In the genomic region with DNA sequence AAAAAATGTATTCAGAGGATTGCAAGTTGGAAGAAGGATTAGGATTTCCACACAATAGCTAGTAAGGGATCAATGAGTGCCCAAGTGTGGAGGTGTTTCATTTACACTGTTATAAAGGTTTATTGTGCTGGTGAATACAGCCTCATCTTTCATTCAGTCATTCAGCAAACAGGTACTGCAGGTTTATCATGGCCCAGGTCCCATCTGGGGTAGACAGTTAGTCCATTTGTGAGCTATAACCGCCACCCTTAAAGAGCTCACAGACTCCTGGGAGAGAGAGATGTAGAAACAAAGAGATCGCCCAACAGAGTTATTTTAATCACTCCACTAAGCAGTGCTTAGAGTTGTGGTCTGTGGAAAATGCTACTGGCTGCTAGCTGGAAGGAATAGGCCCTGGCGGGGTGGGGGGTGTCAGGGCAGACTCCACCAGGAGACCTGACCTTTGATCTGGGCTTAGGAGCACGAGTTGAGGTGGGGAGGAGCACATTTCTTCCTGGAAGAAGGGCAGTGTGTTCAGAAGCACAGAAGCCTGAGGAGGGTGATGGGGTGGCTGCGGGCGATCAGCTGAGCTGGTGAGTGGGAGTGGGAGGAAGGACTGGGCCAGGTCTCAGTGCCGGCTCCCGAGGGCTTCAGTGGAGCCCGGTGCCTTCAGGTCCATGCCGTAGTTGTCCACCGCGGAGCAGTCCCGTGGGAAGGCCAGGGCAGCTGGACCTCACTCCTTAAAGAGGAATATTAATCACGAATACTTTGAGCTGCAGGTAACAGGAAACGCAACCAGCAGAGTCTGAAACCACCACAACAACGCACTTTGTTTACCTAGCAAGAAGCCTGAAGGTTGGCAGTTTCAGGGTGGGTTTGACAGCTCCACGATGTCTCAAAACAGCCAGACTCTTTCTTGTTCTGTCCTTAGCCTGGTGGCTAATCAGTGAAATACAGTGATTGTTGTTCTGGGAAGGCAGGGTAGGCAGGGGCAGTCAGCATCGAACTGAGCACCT, we compare ENCODE assay signal across 1 cellular context.
TF ChIP-seq lines count a peak whose summit lies in the region.

No MANE protein-coding gene starts in this region.

TF ChIP-seq in HepG2, 621 proteins besides CTCF, POLR2A, EP300 and RAD21 (continued from another document and continues in another):
- TF ChIP-seq ZNF280B (CRISPR knock-in tag; IDR thresholded peaks at IDR 0.05; ENCODE audit: borderline replicate concordance) (peak; percentile 48; the same call in 1 of the 2 replicates), NAIF1 (CRISPR knock-in tag; IDR thresholded peaks at IDR 0.05; ENCODE audit: borderline replicate concordance) (no peak), RFXAP (CRISPR knock-in tag; IDR thresholded peaks at IDR 0.05; ENCODE audit: borderline replicate concordance) (no peak), SRSF1 (optimal IDR thresholded peaks at IDR 0.05; ENCODE audit: low read depth, low read length) (no peak), ZNF709 (CRISPR knock-in tag; IDR thresholded peaks at IDR 0.05) (no peak), RARA (CRISPR knock-in tag; IDR thresholded peaks at IDR 0.05) (peak; percentile 47; the same call in 1 of the 2 replicates), ARID4A (CRISPR knock-in tag; IDR thresholded peaks at IDR 0.05; ENCODE audit: borderline replicate concordance) (peak; percentile 55; the same call in 1 of the 2 replicates), ZNF225 (CRISPR knock-in tag; IDR thresholded peaks at IDR 0.05) (0 out of 2 replicates have a peak, but pooled peaks have one; percentile 44), NR2F6 (IDR thresholded peaks at IDR 0.05) (peak; percentile 47; the same call in 1 of the 2 replicates), NR2F6 (CRISPR knock-in tag; IDR thresholded peaks at IDR 0.05) (peak; percentile 68), KAT8 (CRISPR knock-in tag; IDR thresholded peaks at IDR 0.05) (no peak; the same call in 1 of the 2 replicates), ZNF44 (CRISPR knock-in tag; IDR thresholded peaks at IDR 0.05) (no peak), JDP2 (CRISPR knock-in tag; IDR thresholded peaks at IDR 0.05; ENCODE audit: borderline replicate concordance) (no peak), MTF2 (CRISPR knock-in tag; IDR thresholded peaks at IDR 0.05; ENCODE audit: borderline replicate concordance) (no peak), KAT7 (CRISPR knock-in tag; IDR thresholded peaks at IDR 0.05; ENCODE audit: borderline replicate concordance) (peak; percentile 20; the same call in 1 of the 2 replicates), BORCS8-MEF2B (CRISPR knock-in tag; IDR thresholded peaks at IDR 0.05) (0 out of 2 replicates have a peak, but pooled peaks have one; percentile 23), HNF4A (CRISPR knock-in tag; IDR thresholded peaks at IDR 0.05) (peak; percentile 89), ZNF564 (CRISPR knock-in tag; IDR thresholded peaks at IDR 0.05) (no peak), ZNF563 (CRISPR knock-in tag; IDR thresholded peaks at IDR 0.05) (no peak), ZNF441 (CRISPR knock-in tag; IDR thresholded peaks at IDR 0.05; ENCODE audit: borderline replicate concordance) (0 out of 2 replicates have a peak, but pooled peaks have one; percentile 14), ZNF724P (CRISPR knock-in tag; IDR thresholded peaks at IDR 0.05; ENCODE audit: borderline replicate concordance) (no peak), HNF4G (IDR thresholded peaks at IDR 0.05; ENCODE audit: borderline replicate concordance, low read depth, low read length) (peak; percentile 85), HNF4G (CRISPR knock-in tag; IDR thresholded peaks at IDR 0.05; ENCODE audit: borderline replicate concordance, low read depth) (peak; percentile 90), ZFY (CRISPR knock-in tag; IDR thresholded peaks at IDR 0.05) (peak; percentile 30; the same call in 1 of the 2 replicates), KDM6A (CRISPR knock-in tag; IDR thresholded peaks at IDR 0.05; ENCODE audit: low read depth) (peak; percentile 32; the same call in 1 of the 2 replicates), TEF (CRISPR knock-in tag; IDR thresholded peaks at IDR 0.05) (no peak), TBX2 (CRISPR knock-in tag; IDR thresholded peaks at IDR 0.05; ENCODE audit: borderline replicate concordance) (0 out of 2 replicates have a peak, but pooled peaks have one; percentile 24), ZNF589 (CRISPR knock-in tag; conservative IDR thresholded peaks at IDR 0.05) (no peak), SALL1 (CRISPR knock-in tag; IDR thresholded peaks at IDR 0.05) (peak; percentile 55), TRIM24 (CRISPR knock-in tag; IDR thresholded peaks at IDR 0.05) (no peak), KLF16 (CRISPR knock-in tag; IDR thresholded peaks at IDR 0.05) (peak in 1 of 2 experiments; percentile 15; a peak in 1 of 4 replicates), KMT2A (CRISPR knock-in tag; IDR thresholded peaks at IDR 0.05) (no peak), MYC (CRISPR knock-in tag; IDR thresholded peaks at IDR 0.05; ENCODE audit: borderline replicate concordance) (peak; percentile 81; the same call in 1 of the 2 replicates), ZNF883 (CRISPR knock-in tag; IDR thresholded peaks at IDR 0.05; ENCODE audit: not compliant biosample characterization) (peak; percentile 27), ISL2 (CRISPR knock-in tag; IDR thresholded peaks at IDR 0.05) (no peak), DMAP1 (CRISPR knock-in tag; IDR thresholded peaks at IDR 0.05) (peak; percentile 88), GATAD2A (CRISPR knock-in tag; IDR thresholded peaks at IDR 0.05) (peak; percentile 75), ZNF598 (CRISPR knock-in tag; IDR thresholded peaks at IDR 0.05; ENCODE audit: borderline replicate concordance) (0 out of 2 replicates have a peak, but pooled peaks have one; percentile 43), POLR2AphosphoS5 (IDR thresholded peaks at IDR 0.05; ENCODE audit: low read depth, low read length) (peak; percentile 65), ZNF660 (CRISPR knock-in tag; IDR thresholded peaks at IDR 0.05; ENCODE audit: borderline replicate concordance, low read depth) (no peak), ZBTB20 (CRISPR knock-in tag; IDR thresholded peaks at IDR 0.05; ENCODE audit: borderline replicate concordance, low read depth) (no peak), TEAD2 (CRISPR knock-in tag; IDR thresholded peaks at IDR 0.05) (no peak), AGO2 (optimal IDR thresholded peaks at IDR 0.05; ENCODE audit: low read depth, low read length) (no peak), RXRB (CRISPR knock-in tag; IDR thresholded peaks at IDR 0.05; ENCODE audit: borderline replicate concordance) (0 out of 2 replicates have a peak, but pooled peaks have one; percentile 40), SOX13 (IDR thresholded peaks at IDR 0.05) (no peak), SOX13 (CRISPR knock-in tag; conservative IDR thresholded peaks at IDR 0.05 in 1 of 2, IDR thresholded peaks at IDR 0.05 in 1 of 2) (peak in 1 of 2 experiments; percentile 30; a peak in 1 of 4 replicates), ZNF790 (CRISPR knock-in tag; IDR thresholded peaks at IDR 0.05; ENCODE audit: borderline replicate concordance) (no peak), ATF5 (CRISPR knock-in tag; IDR thresholded peaks at IDR 0.05; ENCODE audit: low read depth) (no peak), HIC2 (CRISPR knock-in tag; IDR thresholded peaks at IDR 0.05; ENCODE audit: low read depth) (no peak)
- TF ChIP-seq, protein P1, sequence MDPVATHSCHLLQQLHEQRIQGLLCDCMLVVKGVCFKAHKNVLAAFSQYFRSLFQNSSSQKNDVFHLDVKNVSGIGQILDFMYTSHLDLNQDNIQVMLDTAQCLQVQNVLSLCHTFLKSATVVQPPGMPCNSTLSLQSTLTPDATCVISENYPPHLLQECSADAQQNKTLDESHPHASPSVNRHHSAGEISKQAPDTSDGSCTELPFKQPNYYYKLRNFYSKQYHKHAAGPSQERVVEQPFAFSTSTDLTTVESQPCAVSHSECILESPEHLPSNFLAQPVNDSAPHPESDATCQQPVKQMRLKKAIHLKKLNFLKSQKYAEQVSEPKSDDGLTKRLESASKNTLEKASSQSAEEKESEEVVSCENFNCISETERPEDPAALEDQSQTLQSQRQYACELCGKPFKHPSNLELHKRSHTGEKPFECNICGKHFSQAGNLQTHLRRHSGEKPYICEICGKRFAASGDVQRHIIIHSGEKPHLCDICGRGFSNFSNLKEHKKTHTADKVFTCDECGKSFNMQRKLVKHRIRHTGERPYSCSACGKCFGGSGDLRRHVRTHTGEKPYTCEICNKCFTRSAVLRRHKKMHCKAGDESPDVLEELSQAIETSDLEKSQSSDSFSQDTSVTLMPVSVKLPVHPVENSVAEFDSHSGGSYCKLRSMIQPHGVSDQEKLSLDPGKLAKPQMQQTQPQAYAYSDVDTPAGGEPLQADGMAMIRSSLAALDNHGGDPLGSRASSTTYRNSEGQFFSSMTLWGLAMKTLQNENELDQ (CRISPR knock-in tag; IDR thresholded peaks at IDR 0.05; ENCODE audit: borderline replicate concordance), result no peak
- TF ChIP-seq, protein P2, sequence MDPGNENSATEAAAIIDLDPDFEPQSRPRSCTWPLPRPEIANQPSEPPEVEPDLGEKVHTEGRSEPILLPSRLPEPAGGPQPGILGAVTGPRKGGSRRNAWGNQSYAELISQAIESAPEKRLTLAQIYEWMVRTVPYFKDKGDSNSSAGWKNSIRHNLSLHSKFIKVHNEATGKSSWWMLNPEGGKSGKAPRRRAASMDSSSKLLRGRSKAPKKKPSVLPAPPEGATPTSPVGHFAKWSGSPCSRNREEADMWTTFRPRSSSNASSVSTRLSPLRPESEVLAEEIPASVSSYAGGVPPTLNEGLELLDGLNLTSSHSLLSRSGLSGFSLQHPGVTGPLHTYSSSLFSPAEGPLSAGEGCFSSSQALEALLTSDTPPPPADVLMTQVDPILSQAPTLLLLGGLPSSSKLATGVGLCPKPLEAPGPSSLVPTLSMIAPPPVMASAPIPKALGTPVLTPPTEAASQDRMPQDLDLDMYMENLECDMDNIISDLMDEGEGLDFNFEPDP (CRISPR knock-in tag; conservative IDR thresholded peaks at IDR 0.05), result 0 out of 2 replicates have a peak, but pooled peaks have one; percentile 77
